In genomic region chr6:138424004-138424904, GRCh38 we compare ENCODE assay signal across 24 cellular contexts. TPM values are rescaled to one million over a fixed set of nuclear protein-coding genes. Genes with fewer than 3 reads are reported as not detected.
"Had no signal": no experiment of that assay in that cellular context is flagged by ENCODE, and none has a peak within 500 bp of the region (broad histone marks: within the 10 kb centered on the region; RNA-seq: fewer than 3 reads in every experiment).

No MANE protein-coding gene starts in this region.

- H3K4me1 ChIP-seq: colonic mucosa, pancreas, uterus had no signal

- FAIRE-seq: frontal cortex, pancreas had no signal

- H3K36me3 ChIP-seq: colonic mucosa, pancreas, uterus had no signal

- ATAC-seq: activated CD8-positive, alpha-beta T cell treated with anti-CD3 and anti-CD28 coated beads, Interleukin-2, amount 10 ng/mL, durations not matched to agents 7 days and 5 days; naive thymus-derived CD8-positive, alpha-beta T cell had no signal

- DNase-seq: activated CD4-positive, alpha-beta T cell treated with anti-CD3 and anti-CD28 coated beads, Interleukin-2, amount 10 ng/mL, durations not matched to agents 24 days and 14 days; activated CD4-positive, CD25-positive, alpha-beta regulatory T cell; activated CD8-positive, alpha-beta T cell treated with anti-CD3 and anti-CD28 coated beads, Interleukin-2, amount 10 ng/mL, durations not matched to agents 7 days and 5 days; activated naive CD4-positive, alpha-beta T cell treated with anti-CD3 and anti-CD28 coated beads for 36 hours; activated T-cell treated with anti-CD3 and anti-CD28 coated beads, Interleukin-2, amount 50 U/mL, for 24 hours; brain microvascular endothelial cell; colonic mucosa; head of caudate nucleus; naive thymus-derived CD8-positive, alpha-beta T cell; sigmoid colon; stimulated activated CD4-positive, alpha-beta T cell treated with anti-CD3 and anti-CD28 coated beads, Interleukin-4, amount 100 ng/mL, for 4 hours; stimulated activated naive CD4-positive, alpha-beta T cell; substantia nigra; T-helper 1 cell; T-helper 9 cell; uterus had no signal

- H3K27me3 ChIP-seq: brain microvascular endothelial cell, colonic mucosa, pancreas, sigmoid colon, tibial nerve, uterus had no signal

- H3K27ac ChIP-seq: brain microvascular endothelial cell, colonic mucosa, pancreas, sigmoid colon, tibial nerve, uterus had no signal

- H3K9me3 ChIP-seq: colonic mucosa, pancreas, sigmoid colon, tibial nerve, uterus had no signal

- H3K4me3 ChIP-seq: colonic mucosa, pancreas, sigmoid colon, tibial nerve, uterus had no signal

RNA-seq across cellular contexts. Expression of gene SMIM28, which starts 46.5 kb away (rescaled TPM):
- total RNA-seq: activated CD4-positive, alpha-beta T cell treated with anti-CD3 and anti-CD28 coated beads, Interleukin-2, amount 10 ng/mL, durations not matched to agents 24 days and 14 days; activated CD8-positive, alpha-beta T cell treated with anti-CD3 and anti-CD28 coated beads, Interleukin-2, amount 10 ng/mL, durations not matched to agents 7 days and 5 days; activated naive CD4-positive, alpha-beta T cell treated with anti-CD3 and anti-CD28 coated beads for 36 hours; epithelial cell of proximal tubule; frontal cortex; kidney epithelial cell; lower leg skin; mesenteric fat pad; naive thymus-derived CD8-positive, alpha-beta T cell; pancreas; pulmonary artery endothelial cell; tibial nerve; uterus had no signal
- polyA plus RNA-seq: naive thymus-derived CD8-positive, alpha-beta T cell; pancreas had no signal
